Comparison of ENCODE assay signal across 9 cellular contexts in genomic region chr4:125322363-125322730, GRCh38. TPM values are rescaled to one million over a fixed set of nuclear protein-coding genes. Genes with fewer than 3 reads are reported as not detected.
A peak's percentile ranks its signal among the peaks of the same experiment; 100 is the strongest.
DNase-seq lines count a peak whose midpoint lies in the region; FAIRE-seq and TF ChIP-seq lines count a peak whose summit lies in the region.
"Had no signal": no experiment of that assay in that cellular context is flagged by ENCODE, and none has a peak within 500 bp of the region (broad histone marks: within the 10 kb centered on the region; RNA-seq: fewer than 3 reads in every experiment).

No MANE protein-coding gene starts in this region.

- H3K27me3 ChIP-seq in keratinocyte (ENCODE audit: control insufficient read depth, extremely low read depth, insufficient read depth, low read length) = no peaks in the 10 kb centered on the region
- H3K27me3 ChIP-seq in stomach = peaks cover 0 to 11% (median under 1%) of the 10 kb centered on the region in 3 donors

- peak overlapping the region; percentile 54; the same call in 1 of the 2 replicates for H3K27ac ChIP-seq in HEK293 (ENCODE audit: extremely low read depth, low read depth, low read length)
- H3K27ac ChIP-seq in keratinocyte (ENCODE audit: control insufficient read depth, insufficient read depth, low read length) = peak overlapping the region; percentile 0
- H3K27ac ChIP-seq in stomach = peak overlapping the region in 3 of 5 donors; percentile 3 to 63 (median 8)

- no peak for TF ChIP-seq CTCF in HEK293 (tag by site-specific recombination; IDR thresholded peaks at IDR 0.05)
- no peak for TF ChIP-seq CTCF in astrocyte of the spinal cord (IDR thresholded peaks at IDR 0.05; ENCODE audit: low read depth, low read length)
- no peak for TF ChIP-seq CTCF in keratinocyte (optimal IDR thresholded peaks at IDR 0.05 in 1 of 3, IDR thresholded peaks at IDR 0.05 in 1 of 3, conservative IDR thresholded peaks at IDR 0.05 in 1 of 3; ENCODE audit: extremely low read depth in 1 of 3, insufficient read depth in 2 of 3, low read length in 3 of 3)
- no peak for TF ChIP-seq CTCF in stomach (IDR thresholded peaks at IDR 0.05)

- no peak for TF ChIP-seq POLR2A in stomach (IDR thresholded peaks at IDR 0.05)

- H3K4me2 ChIP-seq in keratinocyte (ENCODE audit: control insufficient read depth, extremely low read depth, insufficient read depth, low read depth, low read length) = peak overlapping the region; percentile 55

- no peaks in the 10 kb centered on the region for H4K20me1 ChIP-seq in keratinocyte (ENCODE audit: control insufficient read depth, extremely low read depth, insufficient read depth, low read length)

- dilution Hi-C loops in keratinocyte (cut with MboI; ENCODE audit: extremely low pct_ligation_motif_present, low sequenced_read_pairs) = no loop called here

- H3K4me1 ChIP-seq in HEK293 (ENCODE audit: control insufficient read depth, insufficient read depth, low read length) (peaks cover 9% of the 10 kb centered on the region), keratinocyte (ENCODE audit: control insufficient read depth, extremely low read depth, insufficient read depth, low read length) (peaks cover 17% of the 10 kb centered on the region), stomach (peaks cover 6 to 62% (median 34%) of the 10 kb centered on the region in 4 donors)

- CTCF ChIA-PET in HEK293 (lab: Yijun Ruan, JAX) = no interaction called here

- H3K9ac ChIP-seq in keratinocyte (ENCODE audit: control insufficient read depth, extremely low read depth, insufficient read depth, low read length) = no peak overlapping the region

- peak; percentile 82 for DNase-seq in astrocyte of the spinal cord (ENCODE audit: low read depth, low spot score)
- DNase-seq in keratinocyte (ENCODE audit: low read depth, low spot score) = no peak
- no peak for DNase-seq in stomach
- no peak for DNase-seq in activated gamma-delta T cell (lab: John Stamatoyannopoulos, UW)
- DNase-seq in pons (ENCODE audit: low spot score) = no peak
- DNase-seq in GOT3 (lab: John Stamatoyannopoulos, UW) = no peak
- no peak for DNase-seq in ecto neural progenitor cell (ENCODE audit: low spot score)
- DNase-seq: activated CD4-positive, alpha-beta T cell treated with anti-CD3 and anti-CD28 coated beads for 48 hours had no signal

- FAIRE-seq in keratinocyte (lab: Jason Lieb, UNC) = no peak

- H3K79me2 ChIP-seq in keratinocyte (ENCODE audit: control insufficient read depth, insufficient read depth, low read length) = no peaks in the 10 kb centered on the region

- H2AFZ ChIP-seq in keratinocyte (ENCODE audit: control insufficient read depth, low read length) = no peak overlapping the region

- H3K9me1 ChIP-seq in keratinocyte (ENCODE audit: control insufficient read depth, extremely low read depth, insufficient read depth, low read length) = no peaks in the 10 kb centered on the region

- in situ Hi-C loops in astrocyte of the spinal cord (cut with HindIII; ENCODE audit: low sequenced_read_pairs) = no loop called here

- no peak for TF ChIP-seq EP300 in stomach (IDR thresholded peaks at IDR 0.05)

- H3K9me3 ChIP-seq in HEK293 (ENCODE audit: control insufficient read depth, insufficient read depth, low read depth, low read length) (no peaks in the 10 kb centered on the region), keratinocyte (ENCODE audit: control insufficient read depth, low read depth, low read length) (no peaks in the 10 kb centered on the region), stomach (no peaks in the 10 kb centered on the region)

- POLR2A ChIA-PET in HEK293 (lab: Yijun Ruan, JAX) = no interaction called here

- 19 to 45% (median 38%) methylated on average over 1 of the region's 1 CpG for WGBS in stomach, 5 donors

- H3K36me3 ChIP-seq in HEK293 (ENCODE audit: control insufficient read depth in 2 of 2, insufficient read depth in 1 of 2, low read length in 2 of 2) (peaks cover 0 to 10% of the 10 kb centered on the region in 2 experiments; a peak in 1 of 3 replicates), keratinocyte (ENCODE audit: control insufficient read depth in 2 of 2, extremely low read depth in 1 of 2, insufficient read depth in 2 of 2, low read length in 2 of 2) (no peaks in the 10 kb centered on the region), stomach (no peaks in the 10 kb centered on the region)

- no peak overlapping the region for H3K4me3 ChIP-seq in HEK293 (ENCODE audit: low read depth, low read length)
- peak overlapping the region; percentile 22 for H3K4me3 ChIP-seq in astrocyte of the spinal cord (ENCODE audit: low read depth, low read length)
- no peak overlapping the region for H3K4me3 ChIP-seq in keratinocyte (ENCODE audit: control insufficient read depth in 2 of 3, extremely low read depth in 1 of 3, insufficient read depth in 2 of 3, low read depth in 1 of 3, low read length in 3 of 3)
- peak overlapping the region in 2 of 4 donors; percentile 11 to 20 for H3K4me3 ChIP-seq in stomach

- intact Hi-C loops in stomach (cut with DNase I; ENCODE audit: low total_unique reads) = no loop called here

TF ChIP-seq in HEK293, 187 proteins besides CTCF, POLR2A, EP300 and RAD21:
- TF ChIP-seq ZBTB8A (tag by site-specific recombination; IDR thresholded peaks at IDR 0.05) (no peak), ZNF341 (tag by site-specific recombination; IDR thresholded peaks at IDR 0.05; ENCODE audit: low read depth) (0 out of 2 replicates have a peak, but pooled peaks have one; percentile 13), ZNF626 (tag by site-specific recombination; IDR thresholded peaks at IDR 0.05) (no peak), PATZ1 (tag by site-specific recombination; IDR thresholded peaks at IDR 0.05) (0 out of 2 replicates have a peak, but pooled peaks have one; percentile 34), ZNF664 (tag by site-specific recombination; IDR thresholded peaks at IDR 0.05) (peak; percentile 95)
- TF ChIP-seq, protein P1, sequence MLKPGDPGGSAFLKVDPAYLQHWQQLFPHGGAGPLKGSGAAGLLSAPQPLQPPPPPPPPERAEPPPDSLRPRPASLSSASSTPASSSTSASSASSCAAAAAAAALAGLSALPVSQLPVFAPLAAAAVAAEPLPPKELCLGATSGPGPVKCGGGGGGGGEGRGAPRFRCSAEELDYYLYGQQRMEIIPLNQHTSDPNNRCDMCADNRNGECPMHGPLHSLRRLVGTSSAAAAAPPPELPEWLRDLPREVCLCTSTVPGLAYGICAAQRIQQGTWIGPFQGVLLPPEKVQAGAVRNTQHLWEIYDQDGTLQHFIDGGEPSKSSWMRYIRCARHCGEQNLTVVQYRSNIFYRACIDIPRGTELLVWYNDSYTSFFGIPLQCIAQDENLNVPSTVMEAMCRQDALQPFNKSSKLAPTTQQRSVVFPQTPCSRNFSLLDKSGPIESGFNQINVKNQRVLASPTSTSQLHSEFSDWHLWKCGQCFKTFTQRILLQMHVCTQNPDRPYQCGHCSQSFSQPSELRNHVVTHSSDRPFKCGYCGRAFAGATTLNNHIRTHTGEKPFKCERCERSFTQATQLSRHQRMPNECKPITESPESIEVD (tag by site-specific recombination; IDR thresholded peaks at IDR 0.05) = peak; percentile 69

RNA-seq across cellular contexts. Expression of gene FAT4, which starts 7.6 kb away (rescaled TPM):
- polyA plus RNA-seq in keratinocyte (0.77 to 2.7 TPM (median 1.6 TPM) in 3 replicates), stomach (under 1 TPM; 0.46 to 0.56 (median 0.50) TPM)
- 0.15 TPM for polyA plus RNA-seq in keratinocyte (2011; ENCODE audit: low read depth)
- 0.23 and 0.35 TPM in 2 replicates for polyA plus RNA-seq in keratinocyte (2011; cell fraction: cytosol; rRNA removed)
- 3.6 and 3.8 TPM in 2 replicates for polyA plus RNA-seq in keratinocyte (2011; cell fraction: nucleus; rRNA removed)
- 0.24 and 0.64 TPM in 2 replicates for polyA plus RNA-seq in keratinocyte (2012; ENCODE audit: low replicate concordance)
- polyA minus RNA-seq in keratinocyte = 2.3 to 9.6 TPM (median 9.4 TPM) in 3 replicates
- polyA minus RNA-seq in keratinocyte (2011; cell fraction: cytosol; rRNA and poly(A)+ RNA removed) = 1.2 TPM
- polyA minus RNA-seq in keratinocyte (2011; cell fraction: nucleus; rRNA and poly(A)+ RNA removed) = 14.7 and 23.6 TPM in 2 replicates
- 10 to 100 TPM in 2 of 5 donors, 1 to 10 TPM in 3; 6.7 to 76.7 (median 8.4) TPM for total RNA-seq in stomach

Comparison
In these comparisons a context has a peak if more than half of its experiments do, and no peak if none do; other contexts are left out.
1. H3K27ac ChIP-seq: peak in every context shown above with its lines; median percentile 54 in HEK293; 8 in stomach; 0 in keratinocyte.